ENCODE assay signal across 1 cellular context in the genomic region with DNA sequence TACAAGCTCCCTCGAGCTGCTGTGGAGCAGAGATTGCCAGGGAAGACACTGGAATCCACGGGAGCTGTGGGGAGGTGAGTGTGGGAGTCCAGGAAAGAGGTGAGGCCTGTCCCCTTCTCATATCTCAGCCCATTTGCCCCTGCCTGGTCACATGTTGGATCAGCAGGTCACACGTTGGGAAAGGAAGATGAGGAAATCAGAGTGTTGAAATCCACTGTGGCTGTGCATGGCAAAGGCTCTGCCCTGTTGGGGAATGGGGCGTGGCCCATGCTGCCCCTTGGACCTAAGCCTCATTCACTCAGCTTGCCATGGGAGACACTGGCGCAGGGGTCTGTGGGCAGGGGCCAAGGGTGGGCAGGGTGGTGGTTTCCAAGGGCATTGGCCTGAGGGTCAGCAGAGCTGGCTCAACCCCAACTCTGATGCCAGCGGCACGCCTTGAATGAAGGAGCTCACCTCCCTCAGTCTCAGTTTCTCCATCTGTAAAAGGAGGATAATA.
TF ChIP-seq lines count a peak whose summit lies in the region.

No MANE protein-coding gene starts in this region.

TF ChIP-seq in HepG2, 621 proteins besides CTCF, POLR2A, EP300 and RAD21 (continued from another document and continues in another):
- peak; percentile 87 for TF ChIP-seq MED13 (CRISPR knock-in tag; IDR thresholded peaks at IDR 0.05)
- TF ChIP-seq, protein P1, sequence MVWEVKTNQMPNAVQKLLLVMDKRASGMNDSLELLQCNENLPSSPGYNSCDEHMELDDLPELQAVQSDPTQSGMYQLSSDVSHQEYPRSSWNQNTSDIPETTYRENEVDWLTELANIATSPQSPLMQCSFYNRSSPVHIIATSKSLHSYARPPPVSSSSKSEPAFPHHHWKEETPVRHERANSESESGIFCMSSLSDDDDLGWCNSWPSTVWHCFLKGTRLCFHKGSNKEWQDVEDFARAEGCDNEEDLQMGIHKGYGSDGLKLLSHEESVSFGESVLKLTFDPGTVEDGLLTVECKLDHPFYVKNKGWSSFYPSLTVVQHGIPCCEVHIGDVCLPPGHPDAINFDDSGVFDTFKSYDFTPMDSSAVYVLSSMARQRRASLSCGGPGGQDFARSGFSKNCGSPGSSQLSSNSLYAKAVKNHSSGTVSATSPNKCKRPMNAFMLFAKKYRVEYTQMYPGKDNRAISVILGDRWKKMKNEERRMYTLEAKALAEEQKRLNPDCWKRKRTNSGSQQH (CRISPR knock-in tag; IDR thresholded peaks at IDR 0.05; ENCODE audit: low read depth), result peak; percentile 94; the same call in 1 of the 2 replicates
- no peak for TF ChIP-seq KLF13 (CRISPR knock-in tag; IDR thresholded peaks at IDR 0.05)
- TF ChIP-seq TBL1XR1 (IDR thresholded peaks at IDR 0.05; ENCODE audit: borderline replicate concordance, low read length, partially characterized antibody), result peak; percentile 75
- TF ChIP-seq ZNF816 (CRISPR knock-in tag; IDR thresholded peaks at IDR 0.05; ENCODE audit: borderline replicate concordance), result no peak
- TF ChIP-seq RXRB (CRISPR knock-in tag; IDR thresholded peaks at IDR 0.05; ENCODE audit: borderline replicate concordance), result peak; percentile 89
- no peak for TF ChIP-seq ZNF562 (CRISPR knock-in tag; IDR thresholded peaks at IDR 0.05; ENCODE audit: borderline replicate concordance)
- TF ChIP-seq, protein P2, sequence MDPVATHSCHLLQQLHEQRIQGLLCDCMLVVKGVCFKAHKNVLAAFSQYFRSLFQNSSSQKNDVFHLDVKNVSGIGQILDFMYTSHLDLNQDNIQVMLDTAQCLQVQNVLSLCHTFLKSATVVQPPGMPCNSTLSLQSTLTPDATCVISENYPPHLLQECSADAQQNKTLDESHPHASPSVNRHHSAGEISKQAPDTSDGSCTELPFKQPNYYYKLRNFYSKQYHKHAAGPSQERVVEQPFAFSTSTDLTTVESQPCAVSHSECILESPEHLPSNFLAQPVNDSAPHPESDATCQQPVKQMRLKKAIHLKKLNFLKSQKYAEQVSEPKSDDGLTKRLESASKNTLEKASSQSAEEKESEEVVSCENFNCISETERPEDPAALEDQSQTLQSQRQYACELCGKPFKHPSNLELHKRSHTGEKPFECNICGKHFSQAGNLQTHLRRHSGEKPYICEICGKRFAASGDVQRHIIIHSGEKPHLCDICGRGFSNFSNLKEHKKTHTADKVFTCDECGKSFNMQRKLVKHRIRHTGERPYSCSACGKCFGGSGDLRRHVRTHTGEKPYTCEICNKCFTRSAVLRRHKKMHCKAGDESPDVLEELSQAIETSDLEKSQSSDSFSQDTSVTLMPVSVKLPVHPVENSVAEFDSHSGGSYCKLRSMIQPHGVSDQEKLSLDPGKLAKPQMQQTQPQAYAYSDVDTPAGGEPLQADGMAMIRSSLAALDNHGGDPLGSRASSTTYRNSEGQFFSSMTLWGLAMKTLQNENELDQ (CRISPR knock-in tag; IDR thresholded peaks at IDR 0.05; ENCODE audit: borderline replicate concordance), result peak; percentile 94; the same call in 1 of the 2 replicates
- TF ChIP-seq, protein P3, sequence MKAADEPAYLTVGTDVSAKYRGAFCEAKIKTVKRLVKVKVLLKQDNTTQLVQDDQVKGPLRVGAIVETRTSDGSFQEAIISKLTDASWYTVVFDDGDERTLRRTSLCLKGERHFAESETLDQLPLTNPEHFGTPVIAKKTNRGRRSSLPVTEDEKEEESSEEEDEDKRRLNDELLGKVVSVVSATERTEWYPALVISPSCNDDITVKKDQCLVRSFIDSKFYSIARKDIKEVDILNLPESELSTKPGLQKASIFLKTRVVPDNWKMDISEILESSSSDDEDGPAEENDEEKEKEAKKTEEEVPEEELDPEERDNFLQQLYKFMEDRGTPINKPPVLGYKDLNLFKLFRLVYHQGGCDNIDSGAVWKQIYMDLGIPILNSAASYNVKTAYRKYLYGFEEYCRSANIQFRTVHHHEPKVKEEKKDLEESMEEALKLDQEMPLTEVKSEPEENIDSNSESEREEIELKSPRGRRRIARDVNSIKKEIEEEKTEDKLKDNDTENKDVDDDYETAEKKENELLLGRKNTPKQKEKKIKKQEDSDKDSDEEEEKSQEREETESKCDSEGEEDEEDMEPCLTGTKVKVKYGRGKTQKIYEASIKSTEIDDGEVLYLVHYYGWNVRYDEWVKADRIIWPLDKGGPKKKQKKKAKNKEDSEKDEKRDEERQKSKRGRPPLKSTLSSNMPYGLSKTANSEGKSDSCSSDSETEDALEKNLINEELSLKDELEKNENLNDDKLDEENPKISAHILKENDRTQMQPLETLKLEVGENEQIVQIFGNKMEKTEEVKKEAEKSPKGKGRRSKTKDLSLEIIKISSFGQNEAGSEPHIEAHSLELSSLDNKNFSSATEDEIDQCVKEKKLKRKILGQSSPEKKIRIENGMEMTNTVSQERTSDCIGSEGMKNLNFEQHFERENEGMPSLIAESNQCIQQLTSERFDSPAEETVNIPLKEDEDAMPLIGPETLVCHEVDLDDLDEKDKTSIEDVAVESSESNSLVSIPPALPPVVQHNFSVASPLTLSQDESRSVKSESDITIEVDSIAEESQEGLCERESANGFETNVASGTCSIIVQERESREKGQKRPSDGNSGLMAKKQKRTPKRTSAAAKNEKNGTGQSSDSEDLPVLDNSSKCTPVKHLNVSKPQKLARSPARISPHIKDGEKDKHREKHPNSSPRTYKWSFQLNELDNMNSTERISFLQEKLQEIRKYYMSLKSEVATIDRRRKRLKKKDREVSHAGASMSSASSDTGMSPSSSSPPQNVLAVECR (CRISPR knock-in tag; IDR thresholded peaks at IDR 0.05; ENCODE audit: borderline replicate concordance), result peak; percentile 78; the same call in 1 of the 2 replicates
- TF ChIP-seq ZSCAN9 (CRISPR knock-in tag; IDR thresholded peaks at IDR 0.05; ENCODE audit: borderline replicate concordance), result peak; percentile 97
- no peak for TF ChIP-seq NONO (IDR thresholded peaks at IDR 0.05)
- TF ChIP-seq NONO (CRISPR knock-in tag; conservative IDR thresholded peaks at IDR 0.05), result peak; percentile 94
- peak; percentile 21; the same call in 1 of the 2 replicates for TF ChIP-seq TSC22D2 (CRISPR knock-in tag; IDR thresholded peaks at IDR 0.05; ENCODE audit: borderline replicate concordance)
- peak; percentile 72; the same call in 1 of the 2 replicates for TF ChIP-seq CBFB (CRISPR knock-in tag; IDR thresholded peaks at IDR 0.05)
- TF ChIP-seq, protein P4, sequence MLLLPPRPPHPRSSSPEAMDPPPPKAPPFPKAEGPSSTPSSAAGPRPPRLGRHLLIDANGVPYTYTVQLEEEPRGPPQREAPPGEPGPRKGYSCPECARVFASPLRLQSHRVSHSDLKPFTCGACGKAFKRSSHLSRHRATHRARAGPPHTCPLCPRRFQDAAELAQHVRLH (CRISPR knock-in tag; IDR thresholded peaks at IDR 0.05; ENCODE audit: borderline replicate concordance, low read depth), result 0 out of 2 replicates have a peak, but pooled peaks have one; percentile 80
- TF ChIP-seq, protein P5, sequence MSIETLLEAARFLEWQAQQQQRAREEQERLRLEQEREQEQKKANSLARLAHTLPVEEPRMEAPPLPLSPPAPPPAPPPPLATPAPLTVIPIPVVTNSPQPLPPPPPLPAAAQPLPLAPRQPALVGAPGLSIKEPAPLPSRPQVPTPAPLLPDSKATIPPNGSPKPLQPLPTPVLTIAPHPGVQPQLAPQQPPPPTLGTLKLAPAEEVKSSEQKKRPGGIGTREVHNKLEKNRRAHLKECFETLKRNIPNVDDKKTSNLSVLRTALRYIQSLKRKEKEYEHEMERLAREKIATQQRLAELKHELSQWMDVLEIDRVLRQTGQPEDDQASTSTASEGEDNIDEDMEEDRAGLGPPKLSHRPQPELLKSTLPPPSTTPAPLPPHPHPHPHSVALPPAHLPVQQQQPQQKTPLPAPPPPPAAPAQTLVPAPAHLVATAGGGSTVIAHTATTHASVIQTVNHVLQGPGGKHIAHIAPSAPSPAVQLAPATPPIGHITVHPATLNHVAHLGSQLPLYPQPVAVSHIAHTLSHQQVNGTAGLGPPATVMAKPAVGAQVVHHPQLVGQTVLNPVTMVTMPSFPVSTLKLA (IDR thresholded peaks at IDR 0.05), result peak; percentile 80
- no peak for TF ChIP-seq SOX6 (IDR thresholded peaks at IDR 0.05)
- peak; percentile 94 for TF ChIP-seq SOX6 (CRISPR knock-in tag; IDR thresholded peaks at IDR 0.05)
- no peak for TF ChIP-seq ZNF598 (CRISPR knock-in tag; IDR thresholded peaks at IDR 0.05; ENCODE audit: borderline replicate concordance)
- TF ChIP-seq NFATC3 (CRISPR knock-in tag; IDR thresholded peaks at IDR 0.05), result 0 out of 2 replicates have a peak, but pooled peaks have one; percentile 31
- peak; percentile 73; the same call in 1 of the 2 replicates for TF ChIP-seq REPIN1 (CRISPR knock-in tag; IDR thresholded peaks at IDR 0.05; ENCODE audit: borderline replicate concordance, low read depth)
- peak; percentile 52; the same call in 1 of the 2 replicates for TF ChIP-seq SRF (IDR thresholded peaks at IDR 0.05; ENCODE audit: low read depth, low read length)
- TF ChIP-seq HOXA5 (CRISPR knock-in tag; IDR thresholded peaks at IDR 0.05), result peak; percentile 96
- peak; percentile 91 for TF ChIP-seq MED8 (CRISPR knock-in tag; IDR thresholded peaks at IDR 0.05; ENCODE audit: insufficient replicate concordance)
- no peak for TF ChIP-seq ZNF138 (CRISPR knock-in tag; IDR thresholded peaks at IDR 0.05; ENCODE audit: low read depth)
- TF ChIP-seq GABPA (IDR thresholded peaks at IDR 0.05; ENCODE audit: low read depth, low read length), result no peak
- TF ChIP-seq GABPA (CRISPR knock-in tag; IDR thresholded peaks at IDR 0.05; ENCODE audit: low read depth), result no peak
- TF ChIP-seq SMAD1 (CRISPR knock-in tag; IDR thresholded peaks at IDR 0.05; ENCODE audit: borderline replicate concordance, low read depth), result peak; percentile 42; the same call in 1 of the 2 replicates
- peak; percentile 84 for TF ChIP-seq KDM6A (CRISPR knock-in tag; IDR thresholded peaks at IDR 0.05; ENCODE audit: low read depth)
- TF ChIP-seq, protein P6, sequence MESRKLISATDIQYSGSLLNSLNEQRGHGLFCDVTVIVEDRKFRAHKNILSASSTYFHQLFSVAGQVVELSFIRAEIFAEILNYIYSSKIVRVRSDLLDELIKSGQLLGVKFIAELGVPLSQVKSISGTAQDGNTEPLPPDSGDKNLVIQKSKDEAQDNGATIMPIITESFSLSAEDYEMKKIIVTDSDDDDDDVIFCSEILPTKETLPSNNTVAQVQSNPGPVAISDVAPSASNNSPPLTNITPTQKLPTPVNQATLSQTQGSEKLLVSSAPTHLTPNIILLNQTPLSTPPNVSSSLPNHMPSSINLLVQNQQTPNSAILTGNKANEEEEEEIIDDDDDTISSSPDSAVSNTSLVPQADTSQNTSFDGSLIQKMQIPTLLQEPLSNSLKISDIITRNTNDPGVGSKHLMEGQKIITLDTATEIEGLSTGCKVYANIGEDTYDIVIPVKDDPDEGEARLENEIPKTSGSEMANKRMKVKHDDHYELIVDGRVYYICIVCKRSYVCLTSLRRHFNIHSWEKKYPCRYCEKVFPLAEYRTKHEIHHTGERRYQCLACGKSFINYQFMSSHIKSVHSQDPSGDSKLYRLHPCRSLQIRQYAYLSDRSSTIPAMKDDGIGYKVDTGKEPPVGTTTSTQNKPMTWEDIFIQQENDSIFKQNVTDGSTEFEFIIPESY (CRISPR knock-in tag; IDR thresholded peaks at IDR 0.05), result peak; percentile 94
- TF ChIP-seq SNRNP70 (IDR thresholded peaks at IDR 0.05; ENCODE audit: low read depth, low read length), result no peak
- TF ChIP-seq, protein P7, sequence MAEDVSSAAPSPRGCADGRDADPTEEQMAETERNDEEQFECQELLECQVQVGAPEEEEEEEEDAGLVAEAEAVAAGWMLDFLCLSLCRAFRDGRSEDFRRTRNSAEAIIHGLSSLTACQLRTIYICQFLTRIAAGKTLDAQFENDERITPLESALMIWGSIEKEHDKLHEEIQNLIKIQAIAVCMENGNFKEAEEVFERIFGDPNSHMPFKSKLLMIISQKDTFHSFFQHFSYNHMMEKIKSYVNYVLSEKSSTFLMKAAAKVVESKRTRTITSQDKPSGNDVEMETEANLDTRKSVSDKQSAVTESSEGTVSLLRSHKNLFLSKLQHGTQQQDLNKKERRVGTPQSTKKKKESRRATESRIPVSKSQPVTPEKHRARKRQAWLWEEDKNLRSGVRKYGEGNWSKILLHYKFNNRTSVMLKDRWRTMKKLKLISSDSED (CRISPR knock-in tag; IDR thresholded peaks at IDR 0.05), result no peak
- TF ChIP-seq SMAD3 (CRISPR knock-in tag; IDR thresholded peaks at IDR 0.05), result peak; percentile 93
- TF ChIP-seq, protein P8, sequence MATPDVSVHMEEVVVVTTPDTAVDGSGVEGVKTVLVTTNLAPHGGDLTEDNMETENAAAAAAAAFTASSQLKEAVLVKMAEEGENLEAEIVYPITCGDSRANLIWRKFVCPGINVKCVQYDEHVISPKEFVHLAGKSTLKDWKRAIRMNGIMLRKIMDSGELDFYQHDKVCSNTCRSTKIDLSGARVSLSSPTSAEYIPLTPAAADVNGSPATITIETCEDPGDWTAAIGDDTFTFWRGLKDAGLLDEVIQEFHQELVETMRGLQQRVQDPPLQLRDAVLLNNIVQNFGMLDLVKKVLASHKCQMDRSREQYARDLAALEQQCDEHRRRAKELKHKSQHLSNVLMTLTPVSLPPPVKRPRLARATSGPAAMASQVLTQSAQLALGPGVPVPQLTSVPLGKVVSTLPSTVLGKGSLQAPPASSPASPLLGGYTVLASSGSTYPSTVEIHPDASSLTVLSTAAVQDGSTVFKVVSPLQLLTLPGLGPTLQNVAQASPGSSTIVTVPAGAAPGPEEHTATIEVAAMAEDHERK (CRISPR knock-in tag; IDR thresholded peaks at IDR 0.05; ENCODE audit: low read depth), result no peak
- TF ChIP-seq, protein P9, sequence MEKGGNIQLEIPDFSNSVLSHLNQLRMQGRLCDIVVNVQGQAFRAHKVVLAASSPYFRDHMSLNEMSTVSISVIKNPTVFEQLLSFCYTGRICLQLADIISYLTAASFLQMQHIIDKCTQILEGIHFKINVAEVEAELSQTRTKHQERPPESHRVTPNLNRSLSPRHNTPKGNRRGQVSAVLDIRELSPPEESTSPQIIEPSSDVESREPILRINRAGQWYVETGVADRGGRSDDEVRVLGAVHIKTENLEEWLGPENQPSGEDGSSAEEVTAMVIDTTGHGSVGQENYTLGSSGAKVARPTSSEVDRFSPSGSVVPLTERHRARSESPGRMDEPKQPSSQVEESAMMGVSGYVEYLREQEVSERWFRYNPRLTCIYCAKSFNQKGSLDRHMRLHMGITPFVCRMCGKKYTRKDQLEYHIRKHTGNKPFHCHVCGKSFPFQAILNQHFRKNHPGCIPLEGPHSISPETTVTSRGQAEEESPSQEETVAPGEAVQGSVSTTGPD (CRISPR knock-in tag; IDR thresholded peaks at IDR 0.05), result peak; percentile 92
- TF ChIP-seq, protein P10, sequence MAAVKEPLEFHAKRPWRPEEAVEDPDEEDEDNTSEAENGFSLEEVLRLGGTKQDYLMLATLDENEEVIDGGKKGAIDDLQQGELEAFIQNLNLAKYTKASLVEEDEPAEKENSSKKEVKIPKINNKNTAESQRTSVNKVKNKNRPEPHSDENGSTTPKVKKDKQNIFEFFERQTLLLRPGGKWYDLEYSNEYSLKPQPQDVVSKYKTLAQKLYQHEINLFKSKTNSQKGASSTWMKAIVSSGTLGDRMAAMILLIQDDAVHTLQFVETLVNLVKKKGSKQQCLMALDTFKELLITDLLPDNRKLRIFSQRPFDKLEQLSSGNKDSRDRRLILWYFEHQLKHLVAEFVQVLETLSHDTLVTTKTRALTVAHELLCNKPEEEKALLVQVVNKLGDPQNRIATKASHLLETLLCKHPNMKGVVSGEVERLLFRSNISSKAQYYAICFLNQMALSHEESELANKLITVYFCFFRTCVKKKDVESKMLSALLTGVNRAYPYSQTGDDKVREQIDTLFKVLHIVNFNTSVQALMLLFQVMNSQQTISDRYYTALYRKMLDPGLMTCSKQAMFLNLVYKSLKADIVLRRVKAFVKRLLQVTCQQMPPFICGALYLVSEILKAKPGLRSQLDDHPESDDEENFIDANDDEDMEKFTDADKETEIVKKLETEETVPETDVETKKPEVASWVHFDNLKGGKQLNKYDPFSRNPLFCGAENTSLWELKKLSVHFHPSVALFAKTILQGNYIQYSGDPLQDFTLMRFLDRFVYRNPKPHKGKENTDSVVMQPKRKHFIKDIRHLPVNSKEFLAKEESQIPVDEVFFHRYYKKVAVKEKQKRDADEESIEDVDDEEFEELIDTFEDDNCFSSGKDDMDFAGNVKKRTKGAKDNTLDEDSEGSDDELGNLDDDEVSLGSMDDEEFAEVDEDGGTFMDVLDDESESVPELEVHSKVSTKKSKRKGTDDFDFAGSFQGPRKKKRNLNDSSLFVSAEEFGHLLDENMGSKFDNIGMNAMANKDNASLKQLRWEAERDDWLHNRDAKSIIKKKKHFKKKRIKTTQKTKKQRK (IDR thresholded peaks at IDR 0.05; ENCODE audit: low read length), result no peak
